ENCODE assay signal across 28 cellular contexts in genomic region chr2:37070931-37071330, GRCh38.
"Had no signal": no experiment of that assay in that cellular context is flagged by ENCODE, and none has a peak within 500 bp of the region (broad histone marks: within the 10 kb centered on the region; RNA-seq: fewer than 3 reads in every experiment).

No MANE protein-coding gene starts in this region.

- H3K27me3 ChIP-seq: colonic mucosa, dorsolateral prefrontal cortex, esophagus muscularis mucosa, esophagus squamous epithelium, foreskin keratinocyte, gastrocnemius medialis, gastroesophageal sphincter, heart left ventricle, heart right ventricle had no signal

- DNase-seq: colonic mucosa; cortex of kidney; dermis blood vessel endothelial cell; dorsolateral prefrontal cortex; effector CD4-positive, alpha-beta T cell; effector CD8-positive, alpha-beta T cell; effector memory CD4-positive, alpha-beta T cell; effector memory CD8-positive, alpha-beta T cell; endodermal cell; erythroblast; esophagus squamous epithelium; foreskin fibroblast; foreskin keratinocyte; foreskin melanocyte; gastrocnemius medialis; glutamatergic neuron; head of caudate nucleus; heart left ventricle; heart right ventricle had no signal

- H3K4me3 ChIP-seq: colonic mucosa, coronary artery, dorsolateral prefrontal cortex, esophagus muscularis mucosa, esophagus squamous epithelium, gastrocnemius medialis, gastroesophageal sphincter, heart left ventricle, heart right ventricle had no signal

- FAIRE-seq: colon, endometrium, endothelial cell of umbilical vein, frontal cortex had no signal

- H3K9me3 ChIP-seq: colonic mucosa, esophagus muscularis mucosa, esophagus squamous epithelium, gastrocnemius medialis, gastroesophageal sphincter, heart left ventricle, heart right ventricle had no signal

- H3K27ac ChIP-seq: colonic mucosa, coronary artery, dorsolateral prefrontal cortex, epithelial cell of prostate, esophagus muscularis mucosa, esophagus squamous epithelium, foreskin keratinocyte, gastrocnemius medialis, gastroesophageal sphincter, heart left ventricle, heart right ventricle had no signal

- H3K4me1 ChIP-seq: colonic mucosa, esophagus muscularis mucosa, esophagus squamous epithelium, foreskin keratinocyte, gastroesophageal sphincter, heart left ventricle, heart right ventricle had no signal

- H3K36me3 ChIP-seq: colonic mucosa had no signal

- ATAC-seq: effector memory CD8-positive, alpha-beta T cell; esophagus mucosa; foreskin keratinocyte; gastrocnemius medialis; gastroesophageal sphincter; heart left ventricle; heart right ventricle had no signal
